In genomic region chr15:73699249-73700040, GRCh38 we compare ENCODE assay signal across 12 cellular contexts.
"Had no signal": no experiment of that assay in that cellular context is flagged by ENCODE, and none has a peak within 500 bp of the region (broad histone marks: within the 10 kb centered on the region; RNA-seq: fewer than 3 reads in every experiment).

No MANE protein-coding gene starts in this region.

- H2AFZ ChIP-seq: hepatocyte had no signal

- H3K36me3 ChIP-seq: pancreas had no signal

- H3K4me3 ChIP-seq: hepatocyte, mucosa of descending colon, pancreas, spleen, thyroid gland had no signal

- H3K9me3 Mint-ChIP-seq: activated CD4-positive, alpha-beta memory T cell treated with anti-CD3 and anti-CD28 coated beads for 36 hours; activated T-helper 1 cell treated with anti-CD3 and anti-CD28 coated beads, Interleukin-12 subunit alpha, Interleukin-12 subunit beta, Interleukin-2, Interleukin-4 antibody, amounts not matched to agents 30 ng/mL and 10 ng/mL and 1 ng/mL, durations not matched to agents 14 hours and 24 hours and 36 hours; memory B cell; naive B cell had no signal

- H3K4me3 Mint-ChIP-seq: activated CD4-positive, alpha-beta T cell treated with anti-CD3 and anti-CD28 coated beads for 36 hours; activated T-helper 1 cell treated with anti-CD3 and anti-CD28 coated beads, Interleukin-12 subunit alpha, Interleukin-12 subunit beta, Interleukin-2, Interleukin-4 antibody, amounts not matched to agents 30 ng/mL and 10 ng/mL and 1 ng/mL, durations not matched to agents 14 hours and 24 hours and 36 hours; memory B cell; T-helper 17 cell had no signal

- H3K27ac Mint-ChIP-seq: activated CD4-positive, alpha-beta T cell treated with anti-CD3 and anti-CD28 coated beads for 36 hours; activated T-helper 1 cell treated with anti-CD3 and anti-CD28 coated beads, Interleukin-12 subunit alpha, Interleukin-12 subunit beta, Interleukin-2, Interleukin-4 antibody, amounts not matched to agents 30 ng/mL and 10 ng/mL and 1 ng/mL, durations not matched to agents 14 hours and 24 hours and 36 hours; memory B cell; T-helper 17 cell had no signal

- H3K36me3 Mint-ChIP-seq: activated CD4-positive, alpha-beta memory T cell treated with anti-CD3 and anti-CD28 coated beads for 36 hours; memory B cell; naive B cell had no signal

- H3K4me1 ChIP-seq: pancreas had no signal

- H3K27ac ChIP-seq: hepatocyte, pancreas, spleen, thyroid gland, WERI-Rb-1 had no signal

- H3K4me2 ChIP-seq: hepatocyte had no signal

- H3K9me3 ChIP-seq: mucosa of descending colon, pancreas, spleen, thyroid gland had no signal

- H3K27me3 ChIP-seq: hepatocyte, pancreas, thyroid gland had no signal
